ENCODE assay signal across 27 cellular contexts in genomic region chr2:81181845-81182244, GRCh38.
"Had no signal": no experiment of that assay in that cellular context is flagged by ENCODE, and none has a peak within 500 bp of the region (broad histone marks: within the 10 kb centered on the region; RNA-seq: fewer than 3 reads in every experiment).

No MANE protein-coding gene starts in this region.

- DNase-seq: stimulated activated CD4-positive, alpha-beta T cell treated with anti-CD3 and anti-CD28 coated beads, Interleukin-2, amount 100 ng/mL, for 48 hours; stimulated activated CD4-positive, alpha-beta T cell treated with anti-CD3 and anti-CD28 coated beads, Interleukin-4, amount 100 ng/mL, for 1 hour; stimulated activated CD4-positive, alpha-beta T cell treated with anti-CD3 and anti-CD28 coated beads, Interleukin-4, amount 100 ng/mL, for 24 hours; stimulated activated CD4-positive, alpha-beta T cell treated with anti-CD3 and anti-CD28 coated beads, Interleukin-4, amount 100 ng/mL, for 4 hours; stimulated activated CD8-positive, alpha-beta memory T cell treated with anti-CD3 and anti-CD28 coated beads, Interleukin-4, amount 100 ng/mL, for 48 hours; stimulated activated naive B cell treated with anti-CD40 and anti-IgM and Interleukin-4, amounts not matched to agents 10 μg/mL and 1 μg/mL and 100 μg/mL, for 72 hours; stimulated activated naive CD4-positive, alpha-beta T cell; stimulated activated naive CD4-positive, alpha-beta T cell treated with Interleukin-2 at 50 U/mL for 16 hours; stimulated activated naive CD8-positive, alpha-beta T cell treated with anti-CD3 and anti-CD28 coated beads, Interleukin-15, amount 100 ng/mL, for 72 hours; stimulated activated naive CD8-positive, alpha-beta T cell treated with anti-CD3 and anti-CD28 coated beads, Interleukin-15, Interleukin-2, amounts not matched to agents 100 U/mL and 50 U/mL, for 24 hours; stomach; substantia nigra; testis; thyroid gland; tibial artery; transverse colon; trophoblast cell; upper lobe of left lung; upper lobe of right lung; uterus had no signal

- H3K36me3 ChIP-seq: stomach, suprapubic skin, thoracic aorta, thyroid gland, tibial artery, tibial nerve, transverse colon, upper lobe of left lung, upper lobe of right lung, uterus, vagina had no signal

- FAIRE-seq: urothelium cell line had no signal

- ATAC-seq: stimulated activated effector memory CD8-positive, alpha-beta T cell treated with anti-CD3 and anti-CD28 coated beads, Interleukin-12 subunit alpha, Interleukin-12 subunit beta, amount 100 ng/mL, for 72 hours; stimulated activated memory B cell treated with anti-CD40 and anti-IgM and Interleukin-4, amounts not matched to agents 10 μg/mL and 1 μg/mL and 100 μg/mL, for 72 hours; stimulated activated naive B cell treated with anti-CD40 and anti-IgM and Interleukin-4, amounts not matched to agents 10 μg/mL and 1 μg/mL and 100 μg/mL, for 72 hours; stimulated activated naive CD8-positive, alpha-beta T cell treated with anti-CD3 and anti-CD28 coated beads, Interleukin-15, amount 100 ng/mL, for 72 hours; stimulated activated naive CD8-positive, alpha-beta T cell treated with anti-CD3 and anti-CD28 coated beads, Interleukin-15, Interleukin-2, amounts not matched to agents 100 U/mL and 50 U/mL, for 24 hours; upper lobe of right lung had no signal

- H3K4me1 ChIP-seq: stomach, suprapubic skin, testis, thyroid gland, tibial artery, tibial nerve, transverse colon, upper lobe of left lung, upper lobe of right lung, uterus, vagina had no signal

- H3K4me3 ChIP-seq: stomach, suprapubic skin, testis, thoracic aorta, thyroid gland, tibial artery, tibial nerve, transverse colon, upper lobe of left lung, upper lobe of right lung, uterus, vagina had no signal

- H3K9me3 ChIP-seq: stomach, suprapubic skin, testis, thoracic aorta, thyroid gland, tibial artery, tibial nerve, transverse colon, upper lobe of left lung, upper lobe of right lung, uterus, vagina had no signal

- H3K27me3 ChIP-seq: stomach, suprapubic skin, testis, thyroid gland, tibial artery, tibial nerve, transverse colon, upper lobe of left lung, upper lobe of right lung, uterus, vagina had no signal

- H3K27ac ChIP-seq: stomach, suprapubic skin, testis, thoracic aorta, thyroid gland, tibial artery, tibial nerve, transverse colon, upper lobe of left lung, upper lobe of right lung, uterus, vagina had no signal
